7 cellular contexts compared by ENCODE assay signal in genomic region chr14:19733893-19734292, GRCh38. TPM values are rescaled to one million over a fixed set of nuclear protein-coding genes. Genes with fewer than 3 reads are reported as not detected.
"Had no signal": no experiment of that assay in that cellular context is flagged by ENCODE, and none has a peak within 500 bp of the region (broad histone marks: within the 10 kb centered on the region; RNA-seq: fewer than 3 reads in every experiment).

No MANE protein-coding gene starts in this region.

RNA-seq across cellular contexts. Expression of gene OR4Q3, which starts 9.5 kb away (rescaled TPM):
- total RNA-seq: GM23248, H4, H7, HFFc6, HT1080, IMR-90, K562 had no signal
- polyA plus RNA-seq: GM23248, IMR-90, K562 had no signal

RNA-seq across cellular contexts. Expression of gene OR11H2, which starts 20.2 kb away (rescaled TPM):
- total RNA-seq: GM23248, H4, H7, HFFc6, HT1080, IMR-90, K562 had no signal
- polyA plus RNA-seq: GM23248, IMR-90, K562 had no signal

RNA-seq across cellular contexts. Expression of gene OR4M1, which starts 39.4 kb away (rescaled TPM):
- total RNA-seq: GM23248, H7, HFFc6, HT1080, IMR-90, K562 had no signal
- polyA plus RNA-seq: GM23248, IMR-90, K562 had no signal
